ENCODE assay signal across 17 cellular contexts in genomic region chr19:49881672-49882394, GRCh38. TPM values are rescaled to one million over a fixed set of nuclear protein-coding genes. Genes with fewer than 3 reads are reported as not detected.
DNase-seq lines count a peak whose midpoint lies in the region; ATAC-seq, FAIRE-seq and TF ChIP-seq lines count a peak whose summit lies in the region.
"Had no signal": no experiment of that assay in that cellular context is flagged by ENCODE, and none has a peak within 500 bp of the region (broad histone marks: within the 10 kb centered on the region; RNA-seq: fewer than 3 reads in every experiment).

No MANE protein-coding gene starts in this region.

- peak overlapping the region; percentile 37 for H3K4me3 Mint-ChIP-seq in endothelial cell (ENCODE audit: unreplicated experiment)
- H3K4me3 Mint-ChIP-seq: activated CD8-positive, alpha-beta memory T cell treated with anti-CD3 and anti-CD28 coated beads, Interleukin-2, amount 10 ng/mL, durations not matched to agents 7 days and 5 days had no signal

- H3K4me3 ChIP-seq in A549 (no peak overlapping the region), brain microvascular endothelial cell (ENCODE audit: low read depth, low read length) (no peak overlapping the region), spleen (no peak overlapping the region)
- H3K4me3 ChIP-seq: PC-9 had no signal

- H3K4me2 ChIP-seq in A549: no peak overlapping the region
- H3K4me2 ChIP-seq: PC-9 had no signal

- POLR2A ChIA-PET in A549 (lab: Yijun Ruan, JAX) (no interaction called here), HEK293T (lab: Yijun Ruan, JAX) (interaction anchor here (0.9 to 1.3 kb wide), 4 partner anchors 9 to 16 kb away, joined by 3 read pairs; no protein-coding TSS in a partner anchor)

- TF ChIP-seq POLR2A in A549 (IDR thresholded peaks at IDR 0.05; ENCODE audit: low read length) (no peak), spleen (IDR thresholded peaks at IDR 0.05) (no peak)

- H3K9me3 Mint-ChIP-seq in endothelial cell (ENCODE audit: unreplicated experiment): no peaks in the 10 kb centered on the region

- ATAC-seq in A549: no peak
- ATAC-seq: activated CD8-positive, alpha-beta memory T cell treated with anti-CD3 and anti-CD28 coated beads, Interleukin-2, amount 10 ng/mL, durations not matched to agents 7 days and 5 days; left colon had no signal

- H3K27ac ChIP-seq in A549 (no peak overlapping the region), brain microvascular endothelial cell (no peak overlapping the region), spleen (no peak overlapping the region), caudate nucleus (ENCODE audit: low read depth, low read length) (no peak overlapping the region)
- H3K27ac ChIP-seq: PC-9 had no signal

- peaks cover 37% of the 10 kb centered on the region for H3K36me3 Mint-ChIP-seq in endothelial cell (ENCODE audit: low read depth, unreplicated experiment)

- no peak overlapping the region for H3K27ac Mint-ChIP-seq in endothelial cell (ENCODE audit: unreplicated experiment)
- H3K27ac Mint-ChIP-seq: activated CD8-positive, alpha-beta memory T cell treated with anti-CD3 and anti-CD28 coated beads, Interleukin-2, amount 10 ng/mL, durations not matched to agents 7 days and 5 days had no signal

- TF ChIP-seq CTCF in A549 (IDR thresholded peaks at IDR 0.05) (no peak), endothelial cell (IDR thresholded peaks at IDR 0.05; ENCODE audit: unreplicated experiment) (no peak), brain microvascular endothelial cell (IDR thresholded peaks at IDR 0.05; ENCODE audit: low read depth, low read length, missing control alignments) (no peak), spleen (IDR thresholded peaks at IDR 0.05 in 8 of 11, conservative IDR thresholded peaks at IDR 0.05 in 3 of 11) (no peak)

- DNase-seq in A549 (ENCODE audit: low read depth in 1 of 2, low spot score in 1 of 2) (peak in 1 of 2 experiments; percentile 72), HEK293T (ENCODE audit: extremely low spot score) (no peak), endothelial cell (ENCODE audit: low spot score) (no peak), brain microvascular endothelial cell (no peak), spleen (no peak), caudate nucleus (lab: John Stamatoyannopoulos, UW) (no peak)
- DNase-seq: activated CD4-positive, CD25-positive, alpha-beta regulatory T cell; activated CD8-positive, alpha-beta memory T cell treated with anti-CD3 and anti-CD28 coated beads, Interleukin-2, amount 10 ng/mL, durations not matched to agents 7 days and 5 days; GOT3; NCI-H1930; NCI-H69; PC-9; trophoblast cell had no signal

- H3K36me3 ChIP-seq in brain microvascular endothelial cell (replicated peaks) (peaks cover 44% of the 10 kb centered on the region), spleen (peaks cover 9 to 83% (median 64%) of the 10 kb centered on the region in 6 donors)

- in situ Hi-C loops in brain microvascular endothelial cell (cut with HindIII; ENCODE audit: low pct_ligation_motif_present, low sequenced_read_pairs): no loop called here

- CTCF ChIA-PET in A549 (lab: Yijun Ruan, JAX): interaction anchor here (0.6 to 3.8 kb wide), 5 partner anchors 8 to 254 kb away, joined by 3 to 24 read pairs (median 3); no protein-coding TSS in a partner anchor
- CTCF ChIA-PET in HEK293T (lab: Yijun Ruan, JAX): no interaction called here

- no peak for TF ChIP-seq EP300 in A549 (IDR thresholded peaks at IDR 0.05)

- H3K4me1 Mint-ChIP-seq in endothelial cell (ENCODE audit: unreplicated experiment): peaks cover 12% of the 10 kb centered on the region

- intact Hi-C loops in spleen (cut with DNase I; ENCODE audit: low total_unique reads): no loop called here

- no peak for TF ChIP-seq RAD21 in A549 (conservative IDR thresholded peaks at IDR 0.05 in 1 of 2, IDR thresholded peaks at IDR 0.05 in 1 of 2)

- H3K27me3 Mint-ChIP-seq in endothelial cell (ENCODE audit: unreplicated experiment): peaks cover 11% of the 10 kb centered on the region
- H3K27me3 Mint-ChIP-seq: activated CD8-positive, alpha-beta memory T cell treated with anti-CD3 and anti-CD28 coated beads, Interleukin-2, amount 10 ng/mL, durations not matched to agents 7 days and 5 days had no signal

- H3K9me3 ChIP-seq in A549: peaks cover 10% of the 10 kb centered on the region
- H3K9me3 ChIP-seq in spleen: no peaks in the 10 kb centered on the region

- H3K4me1 ChIP-seq in A549 (peaks cover 11% of the 10 kb centered on the region), spleen (peaks cover 4 to 30% (median 16%) of the 10 kb centered on the region in 6 donors)

- H3K27me3 ChIP-seq in brain microvascular endothelial cell (replicated peaks): no peaks in the 10 kb centered on the region
- H3K27me3 ChIP-seq in spleen (replicated peaks in 1 of 7): no peaks in the 10 kb centered on the region

- no peak for FAIRE-seq in A549 (lab: Jason Lieb, UNC)
- FAIRE-seq: HTR-8/SVneo had no signal

- 94% methylated on average over 31 of the region's 31 CpGs for WGBS in A549 (ENCODE audit: missing lambda C conversion rate)
- 83 to 94% (median 88%) methylated on average over 21 to 31 of the region's 31 CpGs for WGBS in spleen, 5 donors

TF ChIP-seq in A549, 52 proteins besides CTCF, POLR2A, EP300 and RAD21 (continues in another document):
- TF ChIP-seq USF2 (IDR thresholded peaks at IDR 0.05) (peak; percentile 68), SREBF2 (IDR thresholded peaks at IDR 0.05) (no peak)

TF ChIP-seq in HEK293T, 16 proteins besides CTCF, POLR2A, EP300 and RAD21:
- TF ChIP-seq ARNT (IDR thresholded peaks at IDR 0.05) (no peak), ZNF384 (IDR thresholded peaks at IDR 0.05) (no peak), ELF4 (IDR thresholded peaks at IDR 0.05) (no peak), LEF1 (IDR thresholded peaks at IDR 0.05; ENCODE audit: borderline replicate concordance) (no peak)
- TF ChIP-seq, protein P1, sequence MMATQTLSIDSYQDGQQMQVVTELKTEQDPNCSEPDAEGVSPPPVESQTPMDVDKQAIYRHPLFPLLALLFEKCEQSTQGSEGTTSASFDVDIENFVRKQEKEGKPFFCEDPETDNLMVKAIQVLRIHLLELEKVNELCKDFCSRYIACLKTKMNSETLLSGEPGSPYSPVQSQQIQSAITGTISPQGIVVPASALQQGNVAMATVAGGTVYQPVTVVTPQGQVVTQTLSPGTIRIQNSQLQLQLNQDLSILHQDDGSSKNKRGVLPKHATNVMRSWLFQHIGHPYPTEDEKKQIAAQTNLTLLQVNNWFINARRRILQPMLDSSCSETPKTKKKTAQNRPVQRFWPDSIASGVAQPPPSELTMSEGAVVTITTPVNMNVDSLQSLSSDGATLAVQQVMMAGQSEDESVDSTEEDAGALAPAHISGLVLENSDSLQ (IDR thresholded peaks at IDR 0.05): peak; percentile 96

RNA-seq across cellular contexts. Expression of gene TBC1D17, which starts 4.3 kb away (rescaled TPM):
- polyA plus RNA-seq in A549 (2011; rRNA removed) (12.3 and 18.0 TPM in 2 replicates), A549 (2017; fragmentation: RNase III; extraction: RNeasy Plus Mini Kit Qiagen cat#74134 plus additional on column Dnase treatment) (26.6 to 44.8 TPM (median 41.5 TPM) in 3 replicates), spleen (10 to 100 TPM; 20.8 to 39.8 (median 34.9) TPM)
- polyA plus RNA-seq in A549 (2012; cell fraction: cytosol; rRNA removed): 26.5 and 33.3 TPM in 2 replicates
- 65.2 and 76.6 TPM in 2 replicates for polyA plus RNA-seq in A549 (2012; cell fraction: nucleus; rRNA removed)
- polyA minus RNA-seq in A549 (2011; rRNA and poly(A)+ RNA removed): 14.3 and 18.0 TPM in 2 replicates
- total RNA-seq in endothelial cell (ENCODE audit: unreplicated experiment) (36.8 TPM), spleen (10 to 100 TPM; 26.8 to 53.5 (median 38.2) TPM)

RNA-seq across cellular contexts. Expression of gene AKT1S1, which starts 4.7 kb away (rescaled TPM):
- 39.2 and 41.5 TPM in 2 replicates for polyA plus RNA-seq in A549 (2011; rRNA removed)
- 70.4 and 91.8 TPM in 2 replicates for polyA plus RNA-seq in A549 (2012; cell fraction: cytosol; rRNA removed)
- polyA plus RNA-seq in A549 (2012; cell fraction: nucleus; rRNA removed): 107 and 112 TPM in 2 replicates
- 63.4 to 75.9 TPM (median 75.3 TPM) in 3 replicates for polyA plus RNA-seq in A549 (2017; fragmentation: RNase III; extraction: RNeasy Plus Mini Kit Qiagen cat#74134 plus additional on column Dnase treatment)
- polyA minus RNA-seq in A549 (2011; rRNA and poly(A)+ RNA removed): 30.8 and 33.3 TPM in 2 replicates
- total RNA-seq in endothelial cell (ENCODE audit: unreplicated experiment): 48.2 TPM
- total RNA-seq in spleen: 10 to 100 TPM in 6 of 7 donors, 1 to 10 TPM in 1; 8.7 to 27.8 (median 20.1) TPM
- polyA plus RNA-seq in spleen: 10 to 100 TPM; 11.6 to 24.8 (median 13.9) TPM

RNA-seq across cellular contexts. Expression of gene PNKP, which starts 14.5 kb away (rescaled TPM):
- polyA plus RNA-seq in A549 (2011; rRNA removed) (22.5 and 23.3 TPM in 2 replicates), A549 (2017; fragmentation: RNase III; extraction: RNeasy Plus Mini Kit Qiagen cat#74134 plus additional on column Dnase treatment) (63.8 to 75.9 TPM (median 71.2 TPM) in 3 replicates), spleen (100 to 1,000 TPM in 1 of 3 donors, 10 to 100 TPM in 2; 36.6 to 135 (median 66.2) TPM)
- 40.5 and 44.1 TPM in 2 replicates for polyA plus RNA-seq in A549 (2012; cell fraction: cytosol; rRNA removed)
- 235 and 294 TPM in 2 replicates for polyA plus RNA-seq in A549 (2012; cell fraction: nucleus; rRNA removed)
- polyA minus RNA-seq in A549 (2011; rRNA and poly(A)+ RNA removed): 35.0 and 36.5 TPM in 2 replicates
- total RNA-seq in endothelial cell (ENCODE audit: unreplicated experiment) (96.0 TPM), spleen (100 to 1,000 TPM in 5 of 7 donors, 10 to 100 TPM in 2; 80.9 to 203 (median 111) TPM)

RNA-seq across cellular contexts. Expression of gene IL4I1, which starts 14.9 kb away (rescaled TPM):
- polyA plus RNA-seq in A549 (2011; rRNA removed) (0.15 and 0.18 TPM in 2 replicates), A549 (2017; fragmentation: RNase III; extraction: RNeasy Plus Mini Kit Qiagen cat#74134 plus additional on column Dnase treatment) (0.62 to 0.88 TPM (median 0.87 TPM) in 3 replicates), spleen (1 to 10 TPM; 3.9 to 9.3 (median 6.4) TPM)
- 0.20 and 0.26 TPM in 2 replicates for polyA plus RNA-seq in A549 (2012; cell fraction: cytosol; rRNA removed)
- 0.66 and 0.84 TPM in 2 replicates for polyA plus RNA-seq in A549 (2012; cell fraction: nucleus; rRNA removed)
- 0.70 TPM in 1 of 2 replicates, not detected in the other for polyA minus RNA-seq in A549 (2011; rRNA and poly(A)+ RNA removed)
- total RNA-seq in endothelial cell (ENCODE audit: unreplicated experiment) (0.90 TPM), spleen (10 to 100 TPM in 1 of 7 donors, 1 to 10 TPM in 6; 1.1 to 20.2 (median 2.8) TPM)
- total RNA-seq: MCF 10A, osteocyte, PC-9 had no signal

RNA-seq across cellular contexts. Expression of gene PTOV1, which starts 30.9 kb away (rescaled TPM):
- polyA plus RNA-seq in A549 (2011; rRNA removed) (27.7 and 41.2 TPM in 2 replicates), A549 (2017; fragmentation: RNase III; extraction: RNeasy Plus Mini Kit Qiagen cat#74134 plus additional on column Dnase treatment) (119 to 153 TPM (median 147 TPM) in 3 replicates), spleen (100 to 1,000 TPM in 1 of 3 donors, 10 to 100 TPM in 2; 61.4 to 120 (median 70.9) TPM)
- polyA plus RNA-seq in A549 (2012; cell fraction: cytosol; rRNA removed): 111 and 150 TPM in 2 replicates
- polyA plus RNA-seq in A549 (2012; cell fraction: nucleus; rRNA removed): 235 and 351 TPM in 2 replicates
- 60.2 and 109 TPM in 2 replicates for polyA minus RNA-seq in A549 (2011; rRNA and poly(A)+ RNA removed)
- total RNA-seq in endothelial cell (ENCODE audit: unreplicated experiment) (231 TPM), spleen (100 to 1,000 TPM in 3 of 7 donors, 10 to 100 TPM in 4; 69.6 to 127 (median 98.4) TPM)
